Comparison of ENCODE assay signal across 12 cellular contexts in genomic region chr13:46516624-46517318, GRCh38. TPM values are rescaled to one million over a fixed set of nuclear protein-coding genes. Genes with fewer than 3 reads are reported as not detected.
DNase-seq lines count a peak whose midpoint lies in the region; ATAC-seq and TF ChIP-seq lines count a peak whose summit lies in the region.
"Had no signal": no experiment of that assay in that cellular context is flagged by ENCODE, and none has a peak within 500 bp of the region (broad histone marks: within the 10 kb centered on the region; RNA-seq: fewer than 3 reads in every experiment).

No MANE protein-coding gene starts in this region.

- POLR2A ChIA-PET in SK-N-SH (lab: Yijun Ruan, JAX) = no interaction called here

- ATAC-seq in GM21723 (IDR thresholded peaks at IDR 0.05; ENCODE audit: unreplicated experiment) = no peak

- no peak overlapping the region for H3K4me3 ChIP-seq in hepatocyte
- no peak overlapping the region for H3K4me3 ChIP-seq in SK-N-SH (ENCODE audit: low read depth in 2 of 2, low read length in 1 of 2)
- H3K4me3 ChIP-seq: thoracic aorta had no signal

- no peak for TF ChIP-seq EP300 in SK-N-SH (IDR thresholded peaks at IDR 0.05; ENCODE audit: borderline replicate concordance in 1 of 2, low read depth in 1 of 2, low read length in 1 of 2)

- no peaks in the 10 kb centered on the region for H3F3A ChIP-seq in SK-N-SH (replicated peaks; ENCODE audit: insufficient read depth)

- H2AFZ ChIP-seq in hepatocyte (no peak overlapping the region), SK-N-SH (ENCODE audit: low read depth) (no peak overlapping the region)
- H2AFZ ChIP-seq: parathyroid adenoma had no signal

- no peak for TF ChIP-seq RAD21 in SK-N-SH (IDR thresholded peaks at IDR 0.05; ENCODE audit: low read length)

- H3K9me2 ChIP-seq in hepatocyte (replicated peaks; ENCODE audit: insufficient read depth) = no peaks in the 10 kb centered on the region
- H3K9me2 ChIP-seq in SK-N-SH = no peaks in the 10 kb centered on the region

- H3K4me1 ChIP-seq in hepatocyte (ENCODE audit: insufficient read depth) (peaks cover 3% of the 10 kb centered on the region), SK-N-SH (ENCODE audit: control insufficient read depth in 1 of 2, insufficient read depth in 2 of 2, low read depth in 1 of 2, low read length in 1 of 2) (no peaks in the 10 kb centered on the region; a peak in 1 of 4 replicates)

- H3K4me2 ChIP-seq in hepatocyte (peak overlapping the region; percentile 12), SK-N-SH (no peak overlapping the region)

- H3K79me2 ChIP-seq in hepatocyte (no peaks in the 10 kb centered on the region), SK-N-SH (ENCODE audit: insufficient read depth) (no peaks in the 10 kb centered on the region)
- H3K79me2 ChIP-seq: parathyroid adenoma had no signal

- H3K27ac ChIP-seq in hepatocyte = peak overlapping the region; percentile 79
- H3K27ac ChIP-seq in SK-N-SH (ENCODE audit: low read depth in 2 of 2, low read length in 1 of 2) = no peak overlapping the region
- H3K27ac ChIP-seq: parathyroid adenoma, thoracic aorta had no signal

- H3K36me3 ChIP-seq in hepatocyte (replicated peaks; ENCODE audit: insufficient read depth, low read depth) (no peaks in the 10 kb centered on the region), SK-N-SH (replicated peaks in 1 of 2; ENCODE audit: control insufficient read depth in 1 of 2, insufficient read depth in 2 of 2, low read length in 1 of 2) (no peaks in the 10 kb centered on the region)
- H3K36me3 ChIP-seq: thoracic aorta had no signal

- TF ChIP-seq CTCF in hepatocyte (IDR thresholded peaks at IDR 0.05; ENCODE audit: poor library complexity) (no peak), SK-N-SH (IDR thresholded peaks at IDR 0.05) (no peak)

- WGBS in hepatocyte (ENCODE audit: low lambda C conversion rate, missing lambda C conversion rate) = 60% methylated on average over 4 of the region's 4 CpGs
- WGBS in SK-N-SH (ENCODE audit: low lambda C conversion rate) = 89% methylated on average over 4 of the region's 4 CpGs

- H4K20me1 ChIP-seq in hepatocyte (ENCODE audit: insufficient read depth, poor library complexity, severe bottlenecking) (no peaks in the 10 kb centered on the region), SK-N-SH (ENCODE audit: insufficient read depth) (no peaks in the 10 kb centered on the region)

- H3K27me3 ChIP-seq in hepatocyte (no peaks in the 10 kb centered on the region), SK-N-SH (ENCODE audit: insufficient read depth) (no peaks in the 10 kb centered on the region)

- CTCF ChIA-PET in SK-N-SH (lab: Yijun Ruan, JAX) = no interaction called here

- DNase-seq in LHCN-M2 (ENCODE audit: low read depth) (peak; percentile 49), NCI-H446 (lab: John Stamatoyannopoulos, UW) (peak; percentile 36 to 70), hepatocyte (ENCODE audit: low spot score) (peak; percentile 19), stromal cell of bone marrow (ENCODE audit: low read depth) (peak; percentile 44), SK-N-SH (no peak), RPMI8226 (no peak)
- DNase-seq: CD4-positive, CD25-positive, alpha-beta regulatory T cell; Karpas-422; OCI-M1 had no signal

- H3K9ac ChIP-seq in SK-N-SH = no peak overlapping the region
- H3K9ac ChIP-seq: parathyroid adenoma had no signal

- H3K9me3 ChIP-seq in hepatocyte (ENCODE audit: low read depth) (no peaks in the 10 kb centered on the region), SK-N-SH (no peaks in the 10 kb centered on the region; the same call in 1 of the 2 replicates)
- H3K9me3 ChIP-seq: thoracic aorta had no signal

TF ChIP-seq in SK-N-SH, 30 proteins besides CTCF, POLR2A, EP300 and RAD21:
- no peak for TF ChIP-seq FOXM1 (IDR thresholded peaks at IDR 0.05; ENCODE audit: low read depth)
- no peak for TF ChIP-seq SMC3 (IDR thresholded peaks at IDR 0.05; ENCODE audit: low read depth, low read length)
- no peak for TF ChIP-seq POLR2AphosphoS5 (IDR thresholded peaks at IDR 0.05; ENCODE audit: low read depth, low read length)
- TF ChIP-seq ZBTB33 (IDR thresholded peaks at IDR 0.05; ENCODE audit: borderline replicate concordance, low read depth) = no peak
- TF ChIP-seq RXRA (IDR thresholded peaks at IDR 0.05; ENCODE audit: borderline replicate concordance, low read depth) = no peak
- TF ChIP-seq JUND (IDR thresholded peaks at IDR 0.05) = no peak
- TF ChIP-seq TEAD4 (IDR thresholded peaks at IDR 0.05; ENCODE audit: borderline replicate concordance, insufficient read depth) = no peak
- TF ChIP-seq FOSL2 (IDR thresholded peaks at IDR 0.05; ENCODE audit: borderline replicate concordance, low read depth) = no peak
- TF ChIP-seq MAX (IDR thresholded peaks at IDR 0.05; ENCODE audit: low read depth) = no peak
- TF ChIP-seq FOXJ3 (CRISPR knock-in tag; IDR thresholded peaks at IDR 0.05) = no peak
TF ChIP-seq in SK-N-SH: peak in this region for 0.

RNA-seq across cellular contexts. Expression of gene LRCH1, which starts 36.2 kb away (rescaled TPM):
- 4.9 and 5.3 TPM in 2 replicates for total RNA-seq in LHCN-M2 (2014; rRNA removed)
- 5.5 TPM for polyA plus RNA-seq in LHCN-M2 (2012)
- 14.1 and 16.3 TPM in 2 replicates for total RNA-seq in hepatocyte
- polyA plus RNA-seq in hepatocyte = 5.0 and 5.7 TPM in 2 replicates
- 5.5 and 7.8 TPM in 2 replicates for polyA plus RNA-seq in SK-N-SH (2012; rRNA removed)
- polyA plus RNA-seq in SK-N-SH (2012; cell fraction: cytosol; rRNA removed) = 6.8 and 7.0 TPM in 2 replicates
- 5.0 and 9.5 TPM in 2 replicates for polyA plus RNA-seq in SK-N-SH (2012; cell fraction: nucleus; rRNA removed)

Comparison
In these comparisons a context has a peak if more than half of its experiments do, and no peak if none do; other contexts are left out.
1. DNase-seq: peak in LHCN-M2 (single experiment), NCI-H446 (2 of 2), hepatocyte (single experiment) and stromal cell of bone marrow (single experiment); none in SK-N-SH (single experiment) and RPMI8226 (single experiment).